9 cellular contexts compared by ENCODE assay signal in the genomic region with DNA sequence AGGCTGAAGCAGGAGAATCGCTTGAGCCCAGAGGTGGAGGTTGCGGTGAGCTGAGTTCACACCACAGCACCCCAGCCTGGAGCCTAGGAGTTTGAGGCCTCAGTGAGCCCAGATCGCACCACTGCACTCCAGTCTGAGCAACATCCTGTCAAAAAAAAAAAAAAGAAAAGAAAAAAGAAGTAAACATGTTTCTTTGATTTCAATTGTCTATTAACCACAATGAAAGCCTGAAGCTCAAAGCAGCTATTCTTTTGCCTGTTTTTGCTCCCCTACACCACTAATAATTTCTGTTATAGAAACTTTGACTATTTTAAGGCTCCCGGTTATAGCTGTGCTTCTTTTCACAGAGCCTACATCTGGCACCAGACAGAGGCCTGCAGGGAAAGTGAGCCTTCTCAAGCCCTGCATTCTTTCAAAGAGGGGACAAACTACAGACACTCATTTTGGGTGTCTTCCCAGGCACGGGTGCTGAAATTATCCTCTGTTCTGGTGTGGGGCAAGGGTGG. TPM values are rescaled to one million over a fixed set of nuclear protein-coding genes. Genes with fewer than 3 reads are reported as not detected.
A peak's percentile ranks its signal among the peaks of the same experiment; 100 is the strongest.
DNase-seq lines count a peak whose midpoint lies in the region; ATAC-seq and TF ChIP-seq lines count a peak whose summit lies in the region.
"Had no signal": no experiment of that assay in that cellular context is flagged by ENCODE, and none has a peak within 500 bp of the region (broad histone marks: within the 10 kb centered on the region; RNA-seq: fewer than 3 reads in every experiment).

No MANE protein-coding gene starts in this region.

- H2AFZ ChIP-seq in OCI-LY7 (ENCODE audit: low read length): peak overlapping the region; percentile 77; the same call in 1 of the 2 replicates

- no peaks in the 10 kb centered on the region for H3K9me3 Mint-ChIP-seq in stimulated activated effector memory CD8-positive, alpha-beta T cell treated with anti-CD3 and anti-CD28 coated beads, Interleukin-12 subunit alpha, Interleukin-12 subunit beta, amount 100 ng/mL, for 72 hours

- no peaks in the 10 kb centered on the region for H3K36me3 Mint-ChIP-seq in stimulated activated effector memory CD8-positive, alpha-beta T cell treated with anti-CD3 and anti-CD28 coated beads, Interleukin-12 subunit alpha, Interleukin-12 subunit beta, amount 100 ng/mL, for 72 hours

- H3K4me3 Mint-ChIP-seq in stimulated activated effector memory CD8-positive, alpha-beta T cell treated with anti-CD3 and anti-CD28 coated beads, Interleukin-12 subunit alpha, Interleukin-12 subunit beta, amount 100 ng/mL, for 72 hours: peak overlapping the region; percentile 22

- peaks cover 37% of the 10 kb centered on the region for H3K4me1 ChIP-seq in OCI-LY7 (ENCODE audit: insufficient read depth, low read length, poor library complexity, severe bottlenecking)
- H3K4me1 ChIP-seq in left lung: no peaks in the 10 kb centered on the region
- no peaks in the 10 kb centered on the region for H3K4me1 ChIP-seq in HAP-1
- no peaks in the 10 kb centered on the region for H3K4me1 ChIP-seq in foreskin keratinocyte

- H4K20me1 ChIP-seq in OCI-LY7 (ENCODE audit: insufficient read depth, low read length): no peaks in the 10 kb centered on the region

- H3K9me2 ChIP-seq in OCI-LY7 (ENCODE audit: insufficient read depth, low read length): no peaks in the 10 kb centered on the region

- H3K27ac ChIP-seq in OCI-LY7 (ENCODE audit: low read depth, low read length, poor library complexity, severe bottlenecking) (peak overlapping the region; percentile 96), left lung (peak overlapping the region; percentile 28 to 42), foreskin keratinocyte (no peak overlapping the region)

- H3K4me3 ChIP-seq in OCI-LY7 (ENCODE audit: low read depth, low read length, poor library complexity, severe bottlenecking) (peak overlapping the region; percentile 35), left lung (no peak overlapping the region), HAP-1 (no peak overlapping the region)

- H3K9me3 ChIP-seq in OCI-LY7 (ENCODE audit: low read length) (no peaks in the 10 kb centered on the region), left lung (no peaks in the 10 kb centered on the region), HAP-1 (no peaks in the 10 kb centered on the region)

- TF ChIP-seq CTCF in OCI-LY7 (conservative IDR thresholded peaks at IDR 0.05; ENCODE audit: low read length) (no peak), left lung (IDR thresholded peaks at IDR 0.05) (no peak), foreskin keratinocyte (conservative IDR thresholded peaks at IDR 0.05) (no peak)

- H3K27me3 ChIP-seq in left lung (no peaks in the 10 kb centered on the region), HAP-1 (ENCODE audit: low read depth) (no peaks in the 10 kb centered on the region), foreskin keratinocyte (no peaks in the 10 kb centered on the region)

- H3K27ac Mint-ChIP-seq in stimulated activated effector memory CD8-positive, alpha-beta T cell treated with anti-CD3 and anti-CD28 coated beads, Interleukin-12 subunit alpha, Interleukin-12 subunit beta, amount 100 ng/mL, for 72 hours: peak overlapping the region; percentile 97

- DNase-seq in OCI-LY7 (ENCODE audit: low spot score): peak; percentile 78
- peak; percentile 38 for DNase-seq in activated T-helper 9 cell treated with anti-CD3 and anti-CD28 coated beads, Interleukin-2, amount 50 U/mL, for 16 hours (ENCODE audit: low read depth)
- DNase-seq in left lung: no peak
- peak in 1 of 2 donors; percentile 60 for DNase-seq in stimulated activated effector memory CD8-positive, alpha-beta T cell treated with anti-CD3 and anti-CD28 coated beads, Interleukin-12 subunit alpha, Interleukin-12 subunit beta, amount 100 ng/mL, for 72 hours (ENCODE audit: low spot score in 2 of 2)
- no peak for DNase-seq in T1000 (lab: John Stamatoyannopoulos, UW)
- DNase-seq in HAP-1 (ENCODE audit: low spot score in 2 of 2): no peak
- DNase-seq in germinal center (ENCODE audit: low spot score): no peak
- no peak for DNase-seq in foreskin keratinocyte
- DNase-seq: cerebellar nuclear complex had no signal

- CTCF ChIA-PET in OCI-LY7 (lab: Charles Lee; ENCODE audit: unreplicated experiment): interaction anchor here (1.2 kb wide), 1 partner anchor 19 kb away, joined by 3 read pairs; no protein-coding TSS in a partner anchor

- no peaks in the 10 kb centered on the region for H3K79me2 ChIP-seq in OCI-LY7 (ENCODE audit: insufficient read depth, low read depth, low read length)

- ATAC-seq in left lung (no peak), foreskin keratinocyte (no peak)
- peak; percentile 92 for ATAC-seq in stimulated activated effector memory CD8-positive, alpha-beta T cell treated with anti-CD3 and anti-CD28 coated beads, Interleukin-12 subunit alpha, Interleukin-12 subunit beta, amount 100 ng/mL, for 72 hours

- peak overlapping the region; percentile 78 for H3K4me2 ChIP-seq in OCI-LY7 (ENCODE audit: low read length)

- H3K36me3 ChIP-seq in OCI-LY7 (ENCODE audit: insufficient read depth, low read length) (no peaks in the 10 kb centered on the region), left lung (no peaks in the 10 kb centered on the region), HAP-1 (replicated peaks) (no peaks in the 10 kb centered on the region)

- no TSS peak for BruUV-seq in OCI-LY7 (replicated peaks; lab: Mats Ljungman, UMichigan)

- POLR2A ChIA-PET in OCI-LY7 (lab: Charles Lee): interaction anchor here (0.6 to 1.5 kb wide), 7 partner anchors 10 to 445 kb away, joined by 3 to 7 read pairs (median 6); a partner anchor contains a TSS

- peaks cover 35% of the 10 kb centered on the region for H3K4me1 Mint-ChIP-seq in stimulated activated effector memory CD8-positive, alpha-beta T cell treated with anti-CD3 and anti-CD28 coated beads, Interleukin-12 subunit alpha, Interleukin-12 subunit beta, amount 100 ng/mL, for 72 hours

- intact Hi-C loops in OCI-LY7 (cut with micrococcal nuclease; ENCODE audit: unreplicated experiment): no loop called here
- intact Hi-C loops in left lung (cut with DNase I): no loop called here

- in situ Hi-C loops in HAP-1 (cut with MboI; ENCODE audit: low sequenced_read_pairs): no loop called here

RNA-seq across cellular contexts. Expression of a gene that starts 14.1 kb away (rescaled TPM):
- not detected in 2 replicates for total RNA-seq in OCI-LY7 (2014; rRNA removed; shearing (Covaris generic))
- not detected in 2 replicates for total RNA-seq in OCI-LY7 (2022)
- total RNA-seq in left lung: under 1 TPM; 0.58 to 0.73 TPM
- 0.71 and 0.85 TPM in 2 replicates for total RNA-seq in foreskin keratinocyte
- 0.76 and 0.90 TPM in 2 replicates for polyA plus RNA-seq in foreskin keratinocyte

RNA-seq across cellular contexts. Expression of a gene that starts 28.9 kb away (rescaled TPM):
- total RNA-seq in OCI-LY7 (2014; rRNA removed; shearing (Covaris generic)): 0.98 and 1.8 TPM in 2 replicates
- 0.34 and 0.65 TPM in 2 replicates for total RNA-seq in OCI-LY7 (2022)
- total RNA-seq in left lung: 1 to 10 TPM; 4.9 to 5.7 TPM
- total RNA-seq in foreskin keratinocyte: 1.4 and 1.8 TPM in 2 replicates
- 0.58 and 0.71 TPM in 2 replicates for polyA plus RNA-seq in foreskin keratinocyte

RNA-seq across cellular contexts. Expression of a gene that starts 51.6 kb away (rescaled TPM):
- total RNA-seq in OCI-LY7 (2014; rRNA removed; shearing (Covaris generic)): 20.6 and 32.1 TPM in 2 replicates
- total RNA-seq in OCI-LY7 (2022): 51.1 and 53.7 TPM in 2 replicates
- 100 to 1,000 TPM; 205 to 239 TPM for total RNA-seq in left lung
- total RNA-seq in foreskin keratinocyte: 106 and 110 TPM in 2 replicates
- polyA plus RNA-seq in foreskin keratinocyte: 58.4 and 59.5 TPM in 2 replicates

RNA-seq across cellular contexts. Expression of a gene that starts 52.0 kb away (rescaled TPM):
- total RNA-seq in OCI-LY7 (2014; rRNA removed; shearing (Covaris generic)): not detected in 2 replicates
- total RNA-seq in OCI-LY7 (2022) (0.82 and 1.2 TPM in 2 replicates), left lung (1 to 10 TPM; 1.0 to 2.4 TPM), foreskin keratinocyte (0.14 TPM in 2 replicates)
- polyA plus RNA-seq in foreskin keratinocyte: 0.35 and 0.37 TPM in 2 replicates

Comparison
In these comparisons a context has a peak if more than half of its experiments do, and no peak if none do; other contexts are left out.
1. DNase-seq: peak in OCI-LY7 (single experiment) and activated T-helper 9 cell treated with anti-CD3 and anti-CD28 coated beads, Interleukin-2, amount 50 U/mL, for 16 hours (single experiment); none in left lung (0 of 2), T1000 (single experiment), HAP-1 (0 of 2), germinal center (single experiment) and foreskin keratinocyte (0 of 2).